In the genomic region with DNA sequence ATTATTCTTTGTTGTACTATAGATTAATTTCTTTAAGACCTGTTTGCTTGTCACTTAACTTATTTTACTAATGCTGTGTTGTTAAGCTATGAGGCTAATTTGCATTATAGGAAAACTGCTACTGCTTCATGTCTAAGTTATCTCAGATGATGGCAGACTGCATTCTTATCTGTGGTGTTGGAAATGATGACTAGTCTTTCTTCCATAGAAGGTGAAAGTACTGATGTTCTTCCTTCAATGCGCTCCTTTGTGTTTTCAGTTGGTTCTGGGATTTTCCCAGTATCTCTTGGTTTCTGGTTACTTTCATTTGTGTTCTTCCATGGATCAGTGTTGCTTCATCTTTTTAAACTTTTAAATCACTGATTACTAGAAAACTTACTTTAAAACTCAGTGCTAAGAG, we compare ENCODE assay signal across 10 cellular contexts. TPM values are rescaled to one million over a fixed set of nuclear protein-coding genes. Genes with fewer than 3 reads are reported as not detected.
"Had no signal": no experiment of that assay in that cellular context is flagged by ENCODE, and none has a peak within 500 bp of the region (broad histone marks: within the 10 kb centered on the region; RNA-seq: fewer than 3 reads in every experiment).

No MANE protein-coding gene starts in this region.

- DNase-seq: activated CD4-positive, alpha-beta T cell treated with anti-CD3 and anti-CD28 coated beads for 48 hours; endodermal cell; erythroblast; midbrain; posterior cingulate gyrus; tibial artery had no signal

- H3K4me1 Mint-ChIP-seq: endodermal cell had no signal

- H3K9me3 Mint-ChIP-seq: endodermal cell had no signal

- H3K27ac Mint-ChIP-seq: endodermal cell had no signal

- H3K4me3 Mint-ChIP-seq: endodermal cell had no signal

RNA-seq across cellular contexts. Expression of gene METTL21C, which starts 51.2 kb away (rescaled TPM):
- total RNA-seq: dermis microvascular lymphatic vessel endothelial cell, endodermal cell, hepatocyte, lower leg skin, right atrium auricular region had no signal
- polyA plus RNA-seq: hepatocyte had no signal
